ENCODE assay signal across 1 cellular context in genomic region chr14:60485600-60486251, GRCh38.
TF ChIP-seq lines count a peak whose summit lies in the region.

TSS of gene C14orf39 (minus strand) at chr14:60486063. CDS start at chr14:60485078, 985 bp downstream.

TF ChIP-seq in GM12878, 131 proteins besides CTCF, POLR2A, EP300 and RAD21 (continued from another document):
- TF ChIP-seq PKNOX1 (IDR thresholded peaks at IDR 0.05) (no peak), CBX5 (IDR thresholded peaks at IDR 0.05; ENCODE audit: low read depth) (no peak), EGR1 (IDR thresholded peaks at IDR 0.05; ENCODE audit: borderline replicate concordance in 1 of 2, low read depth in 2 of 2, low read length in 2 of 2) (no peak), ESRRA (IDR thresholded peaks at IDR 0.05; ENCODE audit: low read length) (no peak), REST (IDR thresholded peaks at IDR 0.05; ENCODE audit: low read depth, low read length) (no peak), IKZF2 (IDR thresholded peaks at IDR 0.05) (no peak), LARP7 (IDR thresholded peaks at IDR 0.05) (no peak)
TF ChIP-seq in GM12878: peak in this region for 0.
